22 cellular contexts compared by ENCODE assay signal in the genomic region with DNA sequence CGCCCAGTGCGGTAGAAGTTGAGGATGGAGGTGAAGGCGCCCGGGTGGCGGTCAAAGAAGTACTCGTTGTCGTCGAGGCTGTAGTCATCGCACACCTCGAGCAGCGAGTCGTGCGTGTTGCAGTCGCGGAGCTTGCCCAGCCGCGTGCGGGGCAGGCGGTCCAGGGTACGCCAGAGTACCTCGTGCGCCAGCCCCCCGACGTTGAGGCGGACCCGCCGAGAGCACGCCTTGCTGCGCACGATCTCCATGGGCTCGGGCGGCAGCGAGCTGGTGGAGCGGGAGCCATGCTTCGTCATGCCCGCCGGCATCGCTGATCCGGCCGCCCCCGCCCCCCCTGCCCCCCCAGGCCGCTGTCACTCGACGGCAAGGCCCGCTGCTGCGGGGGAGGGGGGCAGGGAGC. TPM values are rescaled to one million over a fixed set of nuclear protein-coding genes. Genes with fewer than 3 reads are reported as not detected.
A peak's percentile ranks its signal among the peaks of the same experiment; 100 is the strongest.
DNase-seq lines count a peak whose midpoint lies in the region; ATAC-seq, FAIRE-seq and TF ChIP-seq lines count a peak whose summit lies in the region.
"Had no signal": no experiment of that assay in that cellular context is flagged by ENCODE, and none has a peak within 500 bp of the region (broad histone marks: within the 10 kb centered on the region; RNA-seq: fewer than 3 reads in every experiment).

No MANE protein-coding gene starts in this region.

- TF ChIP-seq POLR2A in spleen (IDR thresholded peaks at IDR 0.05) = no peak

- peak overlapping the region; percentile 33; the same call in 1 of the 3 replicates for H3K4me3 Mint-ChIP-seq in GM23338
- no peak overlapping the region for H3K4me3 Mint-ChIP-seq in astrocyte (ENCODE audit: unreplicated experiment)
- no peak overlapping the region for H3K4me3 Mint-ChIP-seq in activated naive CD8-positive, alpha-beta T cell treated with anti-CD3 and anti-CD28 coated beads, Interleukin-2, amount 50 U/mL, for 24 hours
- H3K4me3 Mint-ChIP-seq: activated CD8-positive, alpha-beta T cell treated with anti-CD3 and anti-CD28 coated beads, Interleukin-2, amount 10 ng/mL, durations not matched to agents 7 days and 5 days had no signal

- TF ChIP-seq CTCF in GM23338 (conservative IDR thresholded peaks at IDR 0.05; ENCODE audit: low read depth in 2 of 2) (no peak), astrocyte (IDR thresholded peaks at IDR 0.05; ENCODE audit: insufficient read depth, low read depth, low read length) (no peak), kidney (IDR thresholded peaks at IDR 0.05; ENCODE audit: borderline replicate concordance, extremely low read depth, insufficient read depth) (no peak), spleen (IDR thresholded peaks at IDR 0.05 in 8 of 11, conservative IDR thresholded peaks at IDR 0.05 in 3 of 11) (no peak), SK-N-SH (IDR thresholded peaks at IDR 0.05) (no peak)

- H3F3A ChIP-seq in GM23338 (replicated peaks; ENCODE audit: low read depth) (no peaks in the 10 kb centered on the region), SK-N-SH (replicated peaks; ENCODE audit: insufficient read depth) (no peaks in the 10 kb centered on the region)

- intact Hi-C loops in kidney (cut with DNase I) (no loop called here), spleen (cut with DNase I; ENCODE audit: low total_unique reads) (no loop called here)

- FAIRE-seq in astrocyte (lab: Jason Lieb, UNC) (no peak), kidney (lab: Jason Lieb, UNC) (no peak)
- FAIRE-seq: A549, GM19239 had no signal

- H3K27ac ChIP-seq in GM23338 (ENCODE audit: low read depth) (no peak overlapping the region), astrocyte (ENCODE audit: low read depth, low read length) (no peak overlapping the region), kidney (ENCODE audit: low read depth in 2 of 2, low read length in 2 of 2) (no peak overlapping the region), spleen (no peak overlapping the region), SK-N-SH (ENCODE audit: low read depth in 2 of 2, low read length in 1 of 2) (no peak overlapping the region)
- H3K27ac ChIP-seq: A549, body of pancreas, HL-60 had no signal

- peaks cover 27% of the 10 kb centered on the region for H3K27me3 Mint-ChIP-seq in GM23338 (ENCODE audit: insufficient read depth, low read depth, poor library complexity)
- peaks cover 58% of the 10 kb centered on the region for H3K27me3 Mint-ChIP-seq in astrocyte (ENCODE audit: low read depth, unreplicated experiment)
- peaks cover 72% of the 10 kb centered on the region for H3K27me3 Mint-ChIP-seq in activated naive CD8-positive, alpha-beta T cell treated with anti-CD3 and anti-CD28 coated beads, Interleukin-2, amount 50 U/mL, for 24 hours

- no peaks in the 10 kb centered on the region; the same call in 2 of the 3 replicates for H3K9me3 Mint-ChIP-seq in GM23338
- H3K9me3 Mint-ChIP-seq in astrocyte (ENCODE audit: unreplicated experiment) = no peaks in the 10 kb centered on the region
- H3K9me3 Mint-ChIP-seq in activated naive CD8-positive, alpha-beta T cell treated with anti-CD3 and anti-CD28 coated beads, Interleukin-2, amount 50 U/mL, for 24 hours = no peaks in the 10 kb centered on the region
- H3K9me3 Mint-ChIP-seq: nephron progenitor cell had no signal

- H3K4me2 ChIP-seq in GM23338 = peak overlapping the region; percentile 55; the same call in 1 of the 2 replicates
- H3K4me2 ChIP-seq in astrocyte (ENCODE audit: low read length) = peak overlapping the region; percentile 3
- no peak overlapping the region for H3K4me2 ChIP-seq in SK-N-SH

- CTCF ChIA-PET in SK-N-SH (lab: Yijun Ruan, JAX) = interaction anchor here (1.4 to 7.5 kb wide), 4 partner anchors 26 to 150 kb away, joined by 3 to 141 read pairs (median 95); no protein-coding TSS in a partner anchor

- TF ChIP-seq EP300 in SK-N-SH (IDR thresholded peaks at IDR 0.05; ENCODE audit: borderline replicate concordance in 1 of 2, low read depth in 1 of 2, low read length in 1 of 2) = no peak

- ATAC-seq in GM23338 (peak; percentile 2; the same call in 2 of the 3 replicates), HG03460 (IDR thresholded peaks at IDR 0.05; ENCODE audit: unreplicated experiment) (no peak)
- no peak for ATAC-seq in activated naive CD8-positive, alpha-beta T cell treated with anti-CD3 and anti-CD28 coated beads, Interleukin-2, amount 50 U/mL, for 24 hours

- H3K27me3 ChIP-seq in GM23338 (ENCODE audit: insufficient read depth) (peaks cover 40% of the 10 kb centered on the region), astrocyte (ENCODE audit: insufficient read depth, low read length) (peaks cover 34% of the 10 kb centered on the region), spleen (replicated peaks in 1 of 7) (peaks cover 0 to 94% (median 39%) of the 10 kb centered on the region in 7 donors), SK-N-SH (ENCODE audit: insufficient read depth) (peaks cover 19% of the 10 kb centered on the region; the same call in 1 of the 2 replicates)

- TF ChIP-seq RAD21 in SK-N-SH (IDR thresholded peaks at IDR 0.05; ENCODE audit: low read length) = no peak

- H3K9me3 ChIP-seq in astrocyte (ENCODE audit: insufficient read depth, low read depth, low read length) (no peaks in the 10 kb centered on the region), kidney (ENCODE audit: control insufficient read depth in 1 of 2, low read length in 2 of 2) (no peaks in the 10 kb centered on the region), spleen (peaks cover 0 to 7% (median 0%) of the 10 kb centered on the region in 8 donors), SK-N-SH (no peaks in the 10 kb centered on the region)
- H3K9me3 ChIP-seq: A549, body of pancreas, tibial nerve had no signal

- H3K9me2 ChIP-seq in GM23338 (ENCODE audit: insufficient read depth) (no peaks in the 10 kb centered on the region), SK-N-SH (no peaks in the 10 kb centered on the region)

- H3K4me1 Mint-ChIP-seq in GM23338 = peaks cover 14% of the 10 kb centered on the region; the same call in 2 of the 3 replicates
- H3K4me1 Mint-ChIP-seq in astrocyte (ENCODE audit: low read depth, unreplicated experiment) = peaks cover 2% of the 10 kb centered on the region
- peaks cover 5% of the 10 kb centered on the region for H3K4me1 Mint-ChIP-seq in activated naive CD8-positive, alpha-beta T cell treated with anti-CD3 and anti-CD28 coated beads, Interleukin-2, amount 50 U/mL, for 24 hours

- H2AFZ ChIP-seq in GM23338 (no peak overlapping the region), astrocyte (ENCODE audit: low read depth, low read length) (no peak overlapping the region), SK-N-SH (ENCODE audit: low read depth) (no peak overlapping the region)

- no peaks in the 10 kb centered on the region for H3K36me3 ChIP-seq in GM23338 (ENCODE audit: insufficient read depth)
- no peaks in the 10 kb centered on the region for H3K36me3 ChIP-seq in astrocyte (ENCODE audit: insufficient read depth, low read length)
- H3K36me3 ChIP-seq in kidney (ENCODE audit: control insufficient read depth in 1 of 2, insufficient read depth in 2 of 2, low read length in 2 of 2) = no peaks in the 10 kb centered on the region
- no peaks in the 10 kb centered on the region for H3K36me3 ChIP-seq in spleen
- H3K36me3 ChIP-seq in SK-N-SH (replicated peaks in 1 of 2; ENCODE audit: control insufficient read depth in 1 of 2, insufficient read depth in 2 of 2, low read length in 1 of 2) = no peaks in the 10 kb centered on the region
- H3K36me3 ChIP-seq: tibial nerve had no signal

- H4K20me1 ChIP-seq in GM23338 (replicated peaks; ENCODE audit: insufficient read depth) = no peaks in the 10 kb centered on the region; the same call in 1 of the 2 replicates
- H4K20me1 ChIP-seq in astrocyte (ENCODE audit: insufficient read depth, low read length) = no peaks in the 10 kb centered on the region
- H4K20me1 ChIP-seq in SK-N-SH (ENCODE audit: insufficient read depth) = no peaks in the 10 kb centered on the region

- H3K36me3 Mint-ChIP-seq in GM23338 (ENCODE audit: low read depth) = peaks cover 5% of the 10 kb centered on the region; the same call in 1 of the 3 replicates
- H3K36me3 Mint-ChIP-seq in astrocyte (ENCODE audit: low read depth, unreplicated experiment) = no peaks in the 10 kb centered on the region
- H3K36me3 Mint-ChIP-seq in activated naive CD8-positive, alpha-beta T cell treated with anti-CD3 and anti-CD28 coated beads, Interleukin-2, amount 50 U/mL, for 24 hours (ENCODE audit: low read depth) = no peaks in the 10 kb centered on the region

- H3K79me2 ChIP-seq in GM23338 (replicated peaks; ENCODE audit: insufficient read depth) (no peaks in the 10 kb centered on the region), astrocyte (ENCODE audit: insufficient read depth, low read length) (no peaks in the 10 kb centered on the region), SK-N-SH (ENCODE audit: insufficient read depth) (no peaks in the 10 kb centered on the region)

- 55 to 79% (median 61%) methylated on average over 36 to 46 of the region's 46 CpGs for WGBS in spleen, 5 donors
- 90% methylated on average over 23 of the region's 46 CpGs for WGBS in SK-N-SH (ENCODE audit: low lambda C conversion rate)

- H3K4me3 ChIP-seq in GM23338 (peak overlapping the region; percentile 64; the same call in 1 of the 2 replicates), astrocyte (ENCODE audit: insufficient read depth, low read depth, low read length) (no peak overlapping the region), kidney (ENCODE audit: low read length in 2 of 2) (no peak overlapping the region), spleen (peak overlapping the region in 7 of 8 donors; percentile 7 to 42 (median 13)), SK-N-SH (ENCODE audit: low read depth in 2 of 2, low read length in 1 of 2) (no peak overlapping the region)
- H3K4me3 ChIP-seq: A549, body of pancreas had no signal

- H3K4me1 ChIP-seq in GM23338 (ENCODE audit: insufficient read depth) = no peaks in the 10 kb centered on the region
- peaks cover 3% of the 10 kb centered on the region for H3K4me1 ChIP-seq in astrocyte (ENCODE audit: insufficient read depth, low read length)
- H3K4me1 ChIP-seq in kidney (ENCODE audit: control insufficient read depth in 1 of 2, insufficient read depth in 1 of 2, low read depth in 1 of 2, low read length in 2 of 2) = peaks cover 0 to 3% of the 10 kb centered on the region in 2 donors
- H3K4me1 ChIP-seq in spleen = peaks cover 0 to 29% (median 17%) of the 10 kb centered on the region in 6 donors
- H3K4me1 ChIP-seq in SK-N-SH (ENCODE audit: control insufficient read depth in 1 of 2, insufficient read depth in 2 of 2, low read depth in 1 of 2, low read length in 1 of 2) = peaks cover 0 to 13% of the 10 kb centered on the region in 2 experiments; a peak in 1 of 4 replicates

- H3K9ac ChIP-seq in astrocyte (ENCODE audit: low read length) (no peak overlapping the region), kidney (ENCODE audit: low read length in 2 of 2) (no peak overlapping the region), SK-N-SH (no peak overlapping the region)

- H3K27ac Mint-ChIP-seq in GM23338 (no peak overlapping the region), astrocyte (ENCODE audit: unreplicated experiment) (no peak overlapping the region)
- no peak overlapping the region for H3K27ac Mint-ChIP-seq in activated naive CD8-positive, alpha-beta T cell treated with anti-CD3 and anti-CD28 coated beads, Interleukin-2, amount 50 U/mL, for 24 hours
- H3K27ac Mint-ChIP-seq: activated CD8-positive, alpha-beta T cell treated with anti-CD3 and anti-CD28 coated beads, Interleukin-2, amount 10 ng/mL, durations not matched to agents 7 days and 5 days; nephron progenitor cell had no signal

- POLR2A ChIA-PET in SK-N-SH (lab: Yijun Ruan, JAX) = interaction anchor here (0.7 kb wide), 1 partner anchor 115 kb away, joined by 3 read pairs; no protein-coding TSS in a partner anchor

- peak; percentile 39 for DNase-seq in GM23338 (ENCODE audit: low spot score)
- DNase-seq in astrocyte (ENCODE audit: low read depth) = no peak
- peak; percentile 68 for DNase-seq in kidney
- no peak for DNase-seq in spleen
- no peak for DNase-seq in activated naive CD8-positive, alpha-beta T cell treated with anti-CD3 and anti-CD28 coated beads, Interleukin-2, amount 50 U/mL, for 24 hours
- no peak for DNase-seq in CD1c-positive myeloid dendritic cell (ENCODE audit: extremely low spot score)
- DNase-seq in SK-N-SH = no peak
- DNase-seq: DMS79 treated with DMSO at 0.1 percent for 48 hours, HCEC 1CT, MV-4-11, NCI-H146, NCI-H2107, NCI-H446 had no signal

RNA-seq across cellular contexts. Expression of gene KCNB1, which starts 0.3 kb away (rescaled TPM):
- total RNA-seq in GM23338 (2014; rRNA removed; shearing (Covaris generic)) = 0.28 and 0.50 TPM in 2 replicates
- polyA plus RNA-seq in GM23338 (2016; fragmentation: Nextera tagmentation; extraction: Ambion mirVana) (0.29 and 0.42 TPM in 2 replicates), kidney (ENCODE audit: insufficient read depth, low read depth, low replicate concordance) (0.26 TPM), spleen (under 1 TPM; 0.02 to 0.13 (median 0.06) TPM), SK-N-SH (2012; rRNA removed) (0.82 and 1.1 TPM in 2 replicates)
- total RNA-seq in astrocyte (0.38 and 0.48 TPM in 2 replicates), kidney (1.2 TPM), spleen (1 to 10 TPM in 4 of 7 donors, under 1 TPM in 3; 0.07 to 3.2 (median 1.4) TPM)
- 0.81 and 0.93 TPM in 2 replicates for polyA plus RNA-seq in SK-N-SH (2012; cell fraction: cytosol; rRNA removed)
- polyA plus RNA-seq in SK-N-SH (2012; cell fraction: nucleus; rRNA removed) = 1.6 and 1.8 TPM in 2 replicates
- total RNA-seq: activated CD8-positive, alpha-beta T cell treated with anti-CD3 and anti-CD28 coated beads, Interleukin-2, amount 10 ng/mL, durations not matched to agents 7 days and 5 days; RPMI7951 had no signal

Comparison
In these comparisons a context has a peak if more than half of its experiments do, and no peak if none do; other contexts are left out.
1. DNase-seq: peak in GM23338 (single experiment) and kidney (single experiment); none in astrocyte (single experiment), spleen (single experiment), activated naive CD8-positive, alpha-beta T cell treated with anti-CD3 and anti-CD28 coated beads, Interleukin-2, amount 50 U/mL, for 24 hours (single experiment), CD1c-positive myeloid dendritic cell (single experiment) and SK-N-SH (single experiment).
2. H3K4me3 ChIP-seq: peak in GM23338 (single experiment) and spleen (7 of 8); none in astrocyte (single experiment), kidney (0 of 2) and SK-N-SH (0 of 2).